Comparison of ENCODE assay signal across 5 cellular contexts in the genomic region with DNA sequence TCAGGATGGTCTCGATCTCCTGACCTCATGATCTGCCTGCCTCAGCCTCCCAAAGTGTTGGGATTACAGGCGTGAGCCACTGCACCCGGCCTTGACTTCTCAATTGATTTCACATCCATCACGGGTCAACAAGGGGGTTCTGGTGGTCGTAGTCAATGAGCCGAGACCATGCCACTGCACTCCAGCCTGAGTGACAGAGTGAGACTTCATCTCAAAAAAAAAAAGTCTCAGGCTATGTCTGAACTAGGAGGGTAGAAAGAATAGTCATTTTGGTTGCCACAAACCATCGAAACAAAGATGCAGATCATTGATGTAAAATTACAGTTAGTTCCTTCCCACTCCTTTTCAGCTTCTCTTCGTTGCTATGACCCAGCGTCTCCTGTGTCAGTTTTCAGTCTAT. TPM values are rescaled to one million over a fixed set of nuclear protein-coding genes. Genes with fewer than 3 reads are reported as not detected.
"Had no signal": no experiment of that assay in that cellular context is flagged by ENCODE, and none has a peak within 500 bp of the region (broad histone marks: within the 10 kb centered on the region; RNA-seq: fewer than 3 reads in every experiment).

No MANE protein-coding gene starts in this region.

RNA-seq across cellular contexts. Expression of gene SAMD11, which starts 33.5 kb away (rescaled TPM):
- total RNA-seq: activated CD4-positive, alpha-beta memory T cell treated with anti-CD3 and anti-CD28 coated beads, Interleukin-2, amount 10 ng/mL, durations not matched to agents 7 days and 5 days; activated CD4-positive, alpha-beta T cell treated with anti-CD3 and anti-CD28 coated beads, Interleukin-2, amount 10 ng/mL, durations not matched to agents 7 days and 5 days; activated CD8-positive, alpha-beta T cell treated with anti-CD3 and anti-CD28 coated beads, Interleukin-2, amount 10 ng/mL, durations not matched to agents 7 days and 5 days; activated naive CD4-positive, alpha-beta T cell treated with anti-CD3 and anti-CD28 coated beads for 36 hours; activated T-cell treated with anti-CD3 and anti-CD28 coated beads, Interleukin-2, amount 50 U/mL, for 4 hours had no signal
